In genomic region chr16:52574105-52574437, GRCh38 we compare ENCODE assay signal across 19 cellular contexts. TPM values are rescaled to one million over a fixed set of nuclear protein-coding genes. Genes with fewer than 3 reads are reported as not detected.
DNase-seq lines count a peak whose midpoint lies in the region; ATAC-seq and TF ChIP-seq lines count a peak whose summit lies in the region.
"Had no signal": no experiment of that assay in that cellular context is flagged by ENCODE, and none has a peak within 500 bp of the region (broad histone marks: within the 10 kb centered on the region; RNA-seq: fewer than 3 reads in every experiment).

No MANE protein-coding gene starts in this region.

- no peak for TF ChIP-seq CTCF in VCaP (conservative IDR thresholded peaks at IDR 0.05)
- TF ChIP-seq CTCF in right lobe of liver (IDR thresholded peaks at IDR 0.05), result no peak
- no peak for TF ChIP-seq CTCF in type B pancreatic cell (conservative IDR thresholded peaks at IDR 0.05)

- WGBS in right lobe of liver (ENCODE audit: insufficient coverage, low coverage, low lambda C conversion rate, missing lambda C conversion rate), result 69% methylated on average over 2 of the region's 2 CpGs

- H3K36me3 Mint-ChIP-seq in type B pancreatic cell, result no peaks in the 10 kb centered on the region
- H3K36me3 Mint-ChIP-seq: CD4-positive, alpha-beta memory T cell; IgD-negative memory B cell had no signal

- H3K27ac Mint-ChIP-seq in type B pancreatic cell, result peak overlapping the region; percentile 72
- H3K27ac Mint-ChIP-seq: CD4-positive, alpha-beta memory T cell; HFFc6; IgD-negative memory B cell had no signal

- H3K4me3 ChIP-seq in right lobe of liver, result no peak overlapping the region
- H3K4me3 ChIP-seq: SJSA1 had no signal

- peaks cover 0 to 28% (median 10%) of the 10 kb centered on the region in 4 donors for H3K4me1 ChIP-seq in right lobe of liver
- H3K4me1 ChIP-seq: BE2C, SJSA1 had no signal

- H3K9me3 ChIP-seq in right lobe of liver, result no peaks in the 10 kb centered on the region
- H3K9me3 ChIP-seq: BE2C, SJSA1 had no signal

- H3K4me1 Mint-ChIP-seq in type B pancreatic cell (ENCODE audit: unreplicated experiment), result peaks cover 25% of the 10 kb centered on the region
- H3K4me1 Mint-ChIP-seq: CD4-positive, alpha-beta memory T cell; IgD-negative memory B cell had no signal

- intact Hi-C loops in right lobe of liver (cut with DNase I), result no loop called here

- H3K36me3 ChIP-seq in right lobe of liver, result no peaks in the 10 kb centered on the region
- H3K36me3 ChIP-seq: BE2C, SJSA1 had no signal

- peaks cover 20% of the 10 kb centered on the region for H3K27me3 Mint-ChIP-seq in type B pancreatic cell
- H3K27me3 Mint-ChIP-seq: CD4-positive, alpha-beta memory T cell had no signal

- peak; percentile 6 for ATAC-seq in GM18909 (IDR thresholded peaks at IDR 0.05; ENCODE audit: poor library complexity, unreplicated experiment)
- peak; percentile 8 to 58 (median 40) for ATAC-seq in right lobe of liver
- ATAC-seq in HG03520 (IDR thresholded peaks at IDR 0.05; ENCODE audit: unreplicated experiment), result no peak
- ATAC-seq: PC-3 had no signal

- DNase-seq in right lobe of liver, result no peak
- no peak for DNase-seq in type B pancreatic cell (ENCODE audit: extremely low spot score, unreplicated experiment)
- DNase-seq in NCI-H146 treated with DMSO at 0.1 percent for 48 hours (lab: John Stamatoyannopoulos, UW; ENCODE audit: unreplicated experiment), result no peak
- DNase-seq in NCI-H2171 treated with DMSO at 0.1 percent for 48 hours (lab: John Stamatoyannopoulos, UW), result no peak
- DNase-seq: BE2C; CD4-positive, alpha-beta memory T cell; GF-D8; HFFc6; Kasumi-1; NCI-H1105; NCI-H187 treated with DMSO at 0.1 percent for 48 hours; NCI-H446; PC-3 had no signal

- TF ChIP-seq POLR2A in right lobe of liver (IDR thresholded peaks at IDR 0.05), result no peak

- peak overlapping the region; percentile 44; the same call in 1 of the 2 replicates for H3K27ac ChIP-seq in VCaP
- peak overlapping the region; percentile 23 to 81 (median 54) for H3K27ac ChIP-seq in right lobe of liver
- H3K27ac ChIP-seq: SJSA1 had no signal

- no peak overlapping the region for H3K4me3 Mint-ChIP-seq in type B pancreatic cell
- H3K4me3 Mint-ChIP-seq: CD4-positive, alpha-beta memory T cell; HFFc6; IgD-negative memory B cell had no signal

- peaks cover 4% of the 10 kb centered on the region for H3K9me3 Mint-ChIP-seq in type B pancreatic cell

- H3K27me3 ChIP-seq in right lobe of liver, result no peaks in the 10 kb centered on the region
- H3K27me3 ChIP-seq: BE2C, SJSA1 had no signal

RNA-seq across cellular contexts. Expression of gene TOX3, which starts 27.1 kb away (rescaled TPM):
- total RNA-seq in right lobe of liver (1 to 10 TPM in 5 of 6 experiments, under 1 TPM in 1; 0.92 to 5.8 (median 3.6) TPM), type B pancreatic cell (ENCODE audit: low replicate concordance) (14.7 and 18.4 TPM in 2 replicates)
- total RNA-seq: CD4-positive, alpha-beta memory T cell; Daoy; HFFc6; PC-3 had no signal
